ENCODE assay signal across 11 cellular contexts in the genomic region with DNA sequence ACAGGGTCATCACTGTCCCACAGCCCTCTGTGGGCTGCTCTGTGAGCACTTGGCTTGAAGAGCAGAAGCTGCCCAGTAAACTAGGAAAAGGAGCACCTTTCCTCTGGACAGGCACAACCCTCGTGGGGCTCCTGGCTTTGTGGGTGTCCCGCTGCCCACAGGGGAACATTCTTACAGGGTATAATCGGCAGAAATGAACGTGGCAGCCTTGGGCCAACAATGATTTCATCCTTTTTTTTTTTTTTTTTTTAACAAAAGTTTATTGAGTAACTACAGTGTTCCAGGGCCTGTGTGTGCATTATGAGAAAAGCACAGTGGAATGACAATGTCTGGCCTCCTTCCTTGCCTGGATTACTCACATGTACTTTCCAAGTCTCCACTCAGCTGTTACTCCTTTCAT.
DNase-seq lines count a peak whose midpoint lies in the region; ATAC-seq and TF ChIP-seq lines count a peak whose summit lies in the region.
"Had no signal": no experiment of that assay in that cellular context is flagged by ENCODE, and none has a peak within 500 bp of the region (broad histone marks: within the 10 kb centered on the region; RNA-seq: fewer than 3 reads in every experiment).

No MANE protein-coding gene starts in this region.

- H4K12ac ChIP-seq in trophoblast cell (ENCODE audit: low read depth, low read length), result peak overlapping the region; percentile 99

- H3K27me3 Mint-ChIP-seq in CD4-positive, alpha-beta T cell, result no peaks in the 10 kb centered on the region
- no peaks in the 10 kb centered on the region for H3K27me3 Mint-ChIP-seq in activated CD4-positive, alpha-beta T cell treated with anti-CD3 and anti-CD28 coated beads, Interleukin-2, amount 10 ng/mL, durations not matched to agents 24 days and 14 days

- peak; percentile 23 for ATAC-seq in RWPE2 (ENCODE audit: low read depth)
- ATAC-seq in CD4-positive, alpha-beta T cell (ENCODE audit: poor library complexity), result no peak

- peak overlapping the region; percentile 98 for H3K27ac ChIP-seq in RWPE2 (ENCODE audit: poor library complexity, severe bottlenecking)
- peak overlapping the region; percentile 99 for H3K27ac ChIP-seq in trophoblast cell (ENCODE audit: low read depth, low read length)
- no peak overlapping the region for H3K27ac ChIP-seq in CD4-positive, alpha-beta T cell (ENCODE audit: low read depth, low read length)
- H3K27ac ChIP-seq in sigmoid colon, result peak overlapping the region in 2 of 4 donors; percentile 9 to 54

- no peak overlapping the region for H3K23ac ChIP-seq in trophoblast cell (ENCODE audit: low read length)

- peak overlapping the region; percentile 8 for H3K9ac ChIP-seq in trophoblast cell (ENCODE audit: low read length)

- H3K36me3 ChIP-seq in RWPE2 (ENCODE audit: low read depth), result peaks cover 11% of the 10 kb centered on the region
- H3K36me3 ChIP-seq in trophoblast cell (ENCODE audit: control insufficient read depth in 1 of 2, insufficient read depth in 2 of 2, low read length in 2 of 2), result no peaks in the 10 kb centered on the region
- no peaks in the 10 kb centered on the region for H3K36me3 ChIP-seq in sigmoid colon

- peak overlapping the region; percentile 7 for H3K4me3 ChIP-seq in RWPE2 (ENCODE audit: severe bottlenecking)
- no peak overlapping the region for H3K4me3 ChIP-seq in trophoblast cell (ENCODE audit: low read depth, low read length)
- no peak overlapping the region for H3K4me3 ChIP-seq in sigmoid colon

- H3K14ac ChIP-seq in trophoblast cell (ENCODE audit: low read length), result peak overlapping the region; percentile 28

- no peak for TF ChIP-seq EP300 in sigmoid colon (IDR thresholded peaks at IDR 0.05)

- peaks cover 3% of the 10 kb centered on the region for H3K9me3 Mint-ChIP-seq in CD4-positive, alpha-beta T cell
- no peaks in the 10 kb centered on the region for H3K9me3 Mint-ChIP-seq in activated CD4-positive, alpha-beta T cell treated with anti-CD3 and anti-CD28 coated beads, Interleukin-2, amount 10 ng/mL, durations not matched to agents 24 days and 14 days

- H3K4me2 ChIP-seq in trophoblast cell (ENCODE audit: low read length), result peak overlapping the region; percentile 15

- peak; percentile 88 for DNase-seq in ELR (ENCODE audit: low read depth)
- peak; percentile 42 for DNase-seq in RWPE2 (ENCODE audit: low spot score)
- peak; percentile 88 for DNase-seq in fibroblast of gingiva (ENCODE audit: low read depth)
- peak; percentile 2 to 32 for DNase-seq in trophoblast cell
- no peak for DNase-seq in hepatic stellate cell (ENCODE audit: low spot score)
- no peak for DNase-seq in CD4-positive, alpha-beta T cell
- no peak for DNase-seq in activated CD4-positive, alpha-beta T cell treated with anti-CD3 and anti-CD28 coated beads, Interleukin-2, amount 10 ng/mL, durations not matched to agents 24 days and 14 days
- DNase-seq in sigmoid colon, result no peak
- DNase-seq: amniotic stem cell, Kasumi-1 had no signal

- H4K8ac ChIP-seq in trophoblast cell (ENCODE audit: low read depth, low read length), result peak overlapping the region; percentile 70

- CTCF ChIA-PET in CD4-positive, alpha-beta T cell (lab: Charles Lee), result no interaction called here

- peaks cover 11% of the 10 kb centered on the region for H3K79me1 ChIP-seq in trophoblast cell (ENCODE audit: low read length)

- POLR2A ChIA-PET in CD4-positive, alpha-beta T cell (lab: Charles Lee), result no interaction called here

- peak overlapping the region; percentile 93 for H3K18ac ChIP-seq in trophoblast cell (ENCODE audit: low read length)

- H3K4ac ChIP-seq in trophoblast cell (ENCODE audit: low read depth, low read length), result peak overlapping the region; percentile 15

- H2AK5ac ChIP-seq in trophoblast cell (ENCODE audit: low read length), result peak overlapping the region; percentile 35

- peak overlapping the region; percentile 100 for H2BK5ac ChIP-seq in trophoblast cell (ENCODE audit: low read depth, low read length, poor library complexity)

- no peak overlapping the region for H3K4me3 Mint-ChIP-seq in CD4-positive, alpha-beta T cell
- no peak overlapping the region for H3K4me3 Mint-ChIP-seq in activated CD4-positive, alpha-beta T cell treated with anti-CD3 and anti-CD28 coated beads, Interleukin-2, amount 10 ng/mL, durations not matched to agents 24 days and 14 days
- H3K4me3 Mint-ChIP-seq: T-helper 1 cell treated with Interleukin-12 subunit alpha and Interleukin-12 subunit beta and Interleukin-4 antibody, amounts not matched to agents 30 μg/mL and 1 μg/mL, for 36 hours had no signal

- H4K91ac ChIP-seq in trophoblast cell (ENCODE audit: low read depth, low read length), result peak overlapping the region; percentile 99

- no CpG with 5 or more reads among the region's 4 CpGs for WGBS in trophoblast cell (ENCODE audit: extremely low coverage, insufficient coverage, insufficient read length)
- 73 to 76% methylated on average over 4 of the region's 4 CpGs for WGBS in sigmoid colon, 2 donors

- H2BK12ac ChIP-seq in trophoblast cell (ENCODE audit: low read length), result peak overlapping the region; percentile 100

- H3K36me3 Mint-ChIP-seq in CD4-positive, alpha-beta T cell (ENCODE audit: low read depth), result no peaks in the 10 kb centered on the region
- H3K36me3 Mint-ChIP-seq in activated CD4-positive, alpha-beta T cell treated with anti-CD3 and anti-CD28 coated beads, Interleukin-2, amount 10 ng/mL, durations not matched to agents 24 days and 14 days (ENCODE audit: low read depth), result no peaks in the 10 kb centered on the region

- H3K27me3 ChIP-seq in RWPE2 (ENCODE audit: insufficient read depth, poor library complexity, severe bottlenecking), result no peaks in the 10 kb centered on the region
- H3K27me3 ChIP-seq in trophoblast cell (ENCODE audit: insufficient read depth, low read length), result no peaks in the 10 kb centered on the region
- no peaks in the 10 kb centered on the region for H3K27me3 ChIP-seq in CD4-positive, alpha-beta T cell (ENCODE audit: control insufficient read depth, insufficient read depth, low read length)
- no peaks in the 10 kb centered on the region for H3K27me3 ChIP-seq in sigmoid colon

- H3K79me2 ChIP-seq in trophoblast cell (ENCODE audit: control insufficient read depth, insufficient read depth, low read length, poor library complexity), result no peaks in the 10 kb centered on the region

- H2BK120ac ChIP-seq in trophoblast cell (ENCODE audit: insufficient read depth, low read length, poor library complexity), result peak overlapping the region; percentile 93

- no peak overlapping the region for H3K27ac Mint-ChIP-seq in CD4-positive, alpha-beta T cell
- H3K27ac Mint-ChIP-seq in activated CD4-positive, alpha-beta T cell treated with anti-CD3 and anti-CD28 coated beads, Interleukin-2, amount 10 ng/mL, durations not matched to agents 24 days and 14 days, result no peak overlapping the region
- H3K27ac Mint-ChIP-seq: T-helper 1 cell treated with Interleukin-12 subunit alpha and Interleukin-12 subunit beta and Interleukin-4 antibody, amounts not matched to agents 30 μg/mL and 1 μg/mL, for 36 hours had no signal

- no peaks in the 10 kb centered on the region for H3K9me3 ChIP-seq in RWPE2 (ENCODE audit: severe bottlenecking)
- H3K9me3 ChIP-seq in trophoblast cell (ENCODE audit: insufficient read depth, low read depth, low read length), result no peaks in the 10 kb centered on the region
- no peaks in the 10 kb centered on the region for H3K9me3 ChIP-seq in CD4-positive, alpha-beta T cell (ENCODE audit: control insufficient read depth, low read length)
- H3K9me3 ChIP-seq in sigmoid colon, result no peaks in the 10 kb centered on the region

- intact Hi-C loops in CD4-positive, alpha-beta T cell (cut with DNase I, micrococcal nuclease), result no loop called here
- intact Hi-C loops in activated CD4-positive, alpha-beta T cell treated with anti-CD3 and anti-CD28 coated beads, Interleukin-2, amount 10 ng/mL, durations not matched to agents 24 days and 14 days (cut with micrococcal nuclease), result no loop called here
- intact Hi-C loops in sigmoid colon (cut with DNase I), result loop anchor here (5.0 to 10.0 kb wide), 2 partner anchors 193 to 270 kb away; no protein-coding TSS in a partner anchor

- H2AFZ ChIP-seq in trophoblast cell (ENCODE audit: insufficient read depth, low read length, poor library complexity), result no peak overlapping the region

- TF ChIP-seq CTCF in RWPE2 (IDR thresholded peaks at IDR 0.05; ENCODE audit: poor library complexity, severe bottlenecking) (no peak), sigmoid colon (IDR thresholded peaks at IDR 0.05) (no peak)
- TF ChIP-seq CTCF in CD4-positive, alpha-beta T cell (IDR thresholded peaks at IDR 0.05), result no peak

- H3K4me1 ChIP-seq in RWPE2 (ENCODE audit: insufficient read depth, poor library complexity, severe bottlenecking) (peaks cover 96% of the 10 kb centered on the region), trophoblast cell (ENCODE audit: control insufficient read depth in 1 of 2, insufficient read depth in 2 of 2, low read length in 2 of 2) (peaks cover 3 to 4% of the 10 kb centered on the region in 2 experiments), sigmoid colon (peaks cover 0 to 92% (median 49%) of the 10 kb centered on the region in 4 donors)

- TF ChIP-seq POLR2A in sigmoid colon (IDR thresholded peaks at IDR 0.05), result no peak

- no peaks in the 10 kb centered on the region for H3K4me1 Mint-ChIP-seq in CD4-positive, alpha-beta T cell (ENCODE audit: low read depth)
- H3K4me1 Mint-ChIP-seq in activated CD4-positive, alpha-beta T cell treated with anti-CD3 and anti-CD28 coated beads, Interleukin-2, amount 10 ng/mL, durations not matched to agents 24 days and 14 days, result no peaks in the 10 kb centered on the region

Comparison
In these comparisons a context has a peak if more than half of its experiments do, and no peak if none do; other contexts are left out.
1. DNase-seq: peak in ELR (single experiment), RWPE2 (single experiment), fibroblast of gingiva (single experiment) and trophoblast cell (2 of 2); none in hepatic stellate cell (single experiment), CD4-positive, alpha-beta T cell (0 of 10), activated CD4-positive, alpha-beta T cell treated with anti-CD3 and anti-CD28 coated beads, Interleukin-2, amount 10 ng/mL, durations not matched to agents 24 days and 14 days (single experiment) and sigmoid colon (single experiment).